In genomic region chr6:32189082-32189741, GRCh38 we compare ENCODE assay signal across 6 cellular contexts. TPM values are rescaled to one million over a fixed set of nuclear protein-coding genes. Genes with fewer than 3 reads are reported as not detected.
DNase-seq lines count a peak whose midpoint lies in the region; ATAC-seq and TF ChIP-seq lines count a peak whose summit lies in the region.

No MANE protein-coding gene starts in this region.

- POLR2A ChIA-PET in CD4-positive, alpha-beta memory T cell (lab: Charles Lee; ENCODE audit: partially characterized antibody): interaction anchor here (0.8 to 12.7 kb wide), 4 partner anchors 9 to 783 kb away, joined by 3 to 408 read pairs (median 96); partner anchors contain the start of genes AGPAT1, ATF6B, FKBPL and RNF5

- H3K27me3 ChIP-seq in CD4-positive, alpha-beta memory T cell (ENCODE audit: insufficient read depth, low read length): no peaks in the 10 kb centered on the region
- H3K27me3 ChIP-seq in lung (ENCODE audit: control insufficient read depth, insufficient read depth): no peaks in the 10 kb centered on the region

- peak overlapping the region; percentile 86 to 97 (median 95) for H3K27ac Mint-ChIP-seq in CD4-positive, alpha-beta memory T cell
- peak overlapping the region; percentile 95 for H3K27ac Mint-ChIP-seq in activated T-helper 17 cell treated with anti-CD3 and anti-CD28 coated beads, Interleukin-2, amount 50 U/mL, for 72 hours

- no peak for DNase-seq in CD4-positive, alpha-beta memory T cell
- no peak for DNase-seq in lung (ENCODE audit: low spot score)
- no peak for DNase-seq in AG20443 (ENCODE audit: low spot score)
- DNase-seq in GDM1 (lab: John Stamatoyannopoulos, UW): no peak
- no peak for DNase-seq in NCI-H82 treated with DMSO at 0.1 percent for 48 hours (lab: John Stamatoyannopoulos, UW; ENCODE audit: unreplicated experiment)

- peak overlapping the region; percentile 98 for H3K27ac ChIP-seq in CD4-positive, alpha-beta memory T cell (ENCODE audit: low read depth, low read length)
- H3K27ac ChIP-seq in lung (ENCODE audit: low read depth in 1 of 2, low read length in 1 of 2): peak overlapping the region; percentile 69 to 97

- H3K4me1 ChIP-seq in CD4-positive, alpha-beta memory T cell (ENCODE audit: insufficient read depth, low read length): peaks cover 57% of the 10 kb centered on the region
- H3K4me1 ChIP-seq in lung (ENCODE audit: control insufficient read depth in 2 of 2, insufficient read depth in 2 of 2, low read length in 2 of 2): peaks cover 0 to 17% of the 10 kb centered on the region in 2 donors

- peaks cover 39 to 75% (median 44%) of the 10 kb centered on the region in 4 donors for H3K4me1 Mint-ChIP-seq in CD4-positive, alpha-beta memory T cell
- peaks cover 39% of the 10 kb centered on the region for H3K4me1 Mint-ChIP-seq in activated T-helper 17 cell treated with anti-CD3 and anti-CD28 coated beads, Interleukin-2, amount 50 U/mL, for 72 hours

- H3K9me3 ChIP-seq in CD4-positive, alpha-beta memory T cell (ENCODE audit: control insufficient read depth in 1 of 2, low read length in 2 of 2): no peaks in the 10 kb centered on the region
- H3K9me3 ChIP-seq in lung (ENCODE audit: control insufficient read depth in 2 of 2, insufficient read depth in 1 of 2, low read length in 1 of 2): no peaks in the 10 kb centered on the region

- H3K27me3 Mint-ChIP-seq in CD4-positive, alpha-beta memory T cell: no peaks in the 10 kb centered on the region
- no peaks in the 10 kb centered on the region for H3K27me3 Mint-ChIP-seq in activated T-helper 17 cell treated with anti-CD3 and anti-CD28 coated beads, Interleukin-2, amount 50 U/mL, for 72 hours

- H3K36me3 Mint-ChIP-seq in CD4-positive, alpha-beta memory T cell: peaks cover 53 to 63% of the 10 kb centered on the region in 2 donors
- peaks cover 84% of the 10 kb centered on the region for H3K36me3 Mint-ChIP-seq in activated T-helper 17 cell treated with anti-CD3 and anti-CD28 coated beads, Interleukin-2, amount 50 U/mL, for 72 hours (ENCODE audit: low read depth)

- peaks cover 0 to 2% (median 0%) of the 10 kb centered on the region in 8 donors for H3K9me3 Mint-ChIP-seq in CD4-positive, alpha-beta memory T cell
- H3K9me3 Mint-ChIP-seq in activated T-helper 17 cell treated with anti-CD3 and anti-CD28 coated beads, Interleukin-2, amount 50 U/mL, for 72 hours: no peaks in the 10 kb centered on the region

- peaks cover 24% of the 10 kb centered on the region for H3K36me3 ChIP-seq in CD4-positive, alpha-beta memory T cell (ENCODE audit: insufficient read depth, low read length)
- H3K36me3 ChIP-seq in lung (ENCODE audit: control insufficient read depth in 2 of 2, insufficient read depth in 2 of 2, low read length in 2 of 2): peaks cover 0 to 11% of the 10 kb centered on the region in 2 donors

- no peak for TF ChIP-seq CTCF in lung (IDR thresholded peaks at IDR 0.05; ENCODE audit: control extremely low read depth, extremely low read depth)

- WGBS in lung, 2 donors: 1 to 2% methylated on average over 10 of the region's 10 CpGs

- intact Hi-C loops in CD4-positive, alpha-beta memory T cell (cut with micrococcal nuclease): no loop called here

- ATAC-seq in activated T-helper 17 cell treated with anti-CD3 and anti-CD28 coated beads, Interleukin-2, amount 50 U/mL, for 72 hours (replicated peaks): no peak
- no peak for ATAC-seq in lung (ENCODE audit: insufficient read depth, low FRiP score)

- H3K4me3 ChIP-seq in CD4-positive, alpha-beta memory T cell (ENCODE audit: low read length in 2 of 2): peak overlapping the region; percentile 44 to 81
- H3K4me3 ChIP-seq in lung: peak overlapping the region; percentile 60

- peak overlapping the region; percentile 86 to 96 (median 92) for H3K4me3 Mint-ChIP-seq in CD4-positive, alpha-beta memory T cell
- H3K4me3 Mint-ChIP-seq in activated T-helper 17 cell treated with anti-CD3 and anti-CD28 coated beads, Interleukin-2, amount 50 U/mL, for 72 hours: peak overlapping the region; percentile 98

- CTCF ChIA-PET in CD4-positive, alpha-beta memory T cell (lab: Charles Lee; ENCODE audit: partially characterized antibody): interaction anchor here (1.2 to 3.0 kb wide), 2 partner anchors 9 to 34 kb away, joined by 3 to 18 read pairs; no protein-coding TSS in a partner anchor

RNA-seq across cellular contexts. Expression of gene PBX2, which starts 0.8 kb away (rescaled TPM):
- 100 to 1,000 TPM; 188 to 192 TPM for total RNA-seq in CD4-positive, alpha-beta memory T cell
- 1 to 10 TPM in 1 of 2 donors, under 1 TPM in 1; 0.57 to 1.8 TPM for polyA plus RNA-seq in CD4-positive, alpha-beta memory T cell
- 100 to 1,000 TPM in 1 of 2 donors, 10 to 100 TPM in 1; 53.0 to 135 TPM for total RNA-seq in activated T-helper 17 cell treated with anti-CD3 and anti-CD28 coated beads, Interleukin-2, amount 50 U/mL, for 72 hours
- 100 to 1,000 TPM in 1 of 2 donors, 10 to 100 TPM in 1; 86.7 to 128 TPM for total RNA-seq in lung
- 10 to 100 TPM; 56.0 to 85.2 TPM for polyA plus RNA-seq in lung

RNA-seq across cellular contexts. Expression of gene GPSM3, which starts 3.2 kb away (rescaled TPM):
- 100 to 1,000 TPM; 309 to 313 TPM for total RNA-seq in CD4-positive, alpha-beta memory T cell
- polyA plus RNA-seq in CD4-positive, alpha-beta memory T cell: 100 to 1,000 TPM; 110 to 165 TPM
- 100 to 1,000 TPM; 136 to 227 TPM for total RNA-seq in activated T-helper 17 cell treated with anti-CD3 and anti-CD28 coated beads, Interleukin-2, amount 50 U/mL, for 72 hours
- total RNA-seq in lung: 10 to 100 TPM in 1 of 2 donors, 1 to 10 TPM in 1; 8.1 to 54.0 TPM
- polyA plus RNA-seq in lung: 100 to 1,000 TPM in 1 of 2 donors, 10 to 100 TPM in 1; 40.7 to 145 TPM

RNA-seq across cellular contexts. Expression of gene AGER, which starts 5.2 kb away (rescaled TPM):
- total RNA-seq in CD4-positive, alpha-beta memory T cell: 10 to 100 TPM; 74.8 to 77.3 TPM
- under 1 TPM in 1 of 2 donors, not detected in 1; 0.62 TPM for polyA plus RNA-seq in CD4-positive, alpha-beta memory T cell
- 10 to 100 TPM; 19.3 to 50.2 TPM for total RNA-seq in activated T-helper 17 cell treated with anti-CD3 and anti-CD28 coated beads, Interleukin-2, amount 50 U/mL, for 72 hours
- total RNA-seq in lung: 100 to 1,000 TPM; 178 to 342 TPM
- polyA plus RNA-seq in lung: 1,000 to 10,000 TPM in 1 of 2 donors, 100 to 1,000 TPM in 1; 352 to 1,487 TPM

RNA-seq across cellular contexts. Expression of gene RNF5, which starts 11.0 kb away (rescaled TPM):
- 10 to 100 TPM; 44.2 to 47.7 TPM for total RNA-seq in CD4-positive, alpha-beta memory T cell
- 100 to 1,000 TPM; 102 to 129 TPM for polyA plus RNA-seq in CD4-positive, alpha-beta memory T cell
- total RNA-seq in activated T-helper 17 cell treated with anti-CD3 and anti-CD28 coated beads, Interleukin-2, amount 50 U/mL, for 72 hours: 10 to 100 TPM; 46.0 to 64.5 TPM
- 10 to 100 TPM; 45.2 to 66.7 TPM for total RNA-seq in lung
- polyA plus RNA-seq in lung: 10 to 100 TPM; 56.3 to 94.4 TPM

RNA-seq across cellular contexts. Expression of gene AGPAT1, which starts 13.3 kb away (rescaled TPM):
- 10 to 100 TPM; 32.2 to 32.8 TPM for total RNA-seq in CD4-positive, alpha-beta memory T cell
- 10 to 100 TPM; 15.3 to 16.4 TPM for polyA plus RNA-seq in CD4-positive, alpha-beta memory T cell
- total RNA-seq in activated T-helper 17 cell treated with anti-CD3 and anti-CD28 coated beads, Interleukin-2, amount 50 U/mL, for 72 hours: 10 to 100 TPM; 26.8 to 37.5 TPM
- total RNA-seq in lung: 10 to 100 TPM; 24.7 to 52.6 TPM
- polyA plus RNA-seq in lung: 10 to 100 TPM; 32.1 to 48.9 TPM
